1 cellular context compared by ENCODE assay signal in genomic region chr5:2134543-2135299, GRCh38.
TF ChIP-seq lines count a peak whose summit lies in the region.

No MANE protein-coding gene starts in this region.

TF ChIP-seq in HepG2, 621 proteins besides CTCF, POLR2A, EP300 and RAD21 (continued from another document and continues in another):
- TF ChIP-seq, protein P1, sequence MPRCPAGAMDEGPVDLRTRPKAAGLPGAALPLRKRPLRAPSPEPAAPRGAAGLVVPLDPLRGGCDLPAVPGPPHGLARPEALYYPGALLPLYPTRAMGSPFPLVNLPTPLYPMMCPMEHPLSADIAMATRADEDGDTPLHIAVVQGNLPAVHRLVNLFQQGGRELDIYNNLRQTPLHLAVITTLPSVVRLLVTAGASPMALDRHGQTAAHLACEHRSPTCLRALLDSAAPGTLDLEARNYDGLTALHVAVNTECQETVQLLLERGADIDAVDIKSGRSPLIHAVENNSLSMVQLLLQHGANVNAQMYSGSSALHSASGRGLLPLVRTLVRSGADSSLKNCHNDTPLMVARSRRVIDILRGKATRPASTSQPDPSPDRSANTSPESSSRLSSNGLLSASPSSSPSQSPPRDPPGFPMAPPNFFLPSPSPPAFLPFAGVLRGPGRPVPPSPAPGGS (CRISPR knock-in tag; IDR thresholded peaks at IDR 0.05): no peak
- TF ChIP-seq RORA (CRISPR knock-in tag; IDR thresholded peaks at IDR 0.05): no peak
- TF ChIP-seq KDM2A (CRISPR knock-in tag; IDR thresholded peaks at IDR 0.05; ENCODE audit: borderline replicate concordance, low read depth): no peak
- no peak for TF ChIP-seq ZBTB34 (CRISPR knock-in tag; IDR thresholded peaks at IDR 0.05)
- TF ChIP-seq, protein P2, sequence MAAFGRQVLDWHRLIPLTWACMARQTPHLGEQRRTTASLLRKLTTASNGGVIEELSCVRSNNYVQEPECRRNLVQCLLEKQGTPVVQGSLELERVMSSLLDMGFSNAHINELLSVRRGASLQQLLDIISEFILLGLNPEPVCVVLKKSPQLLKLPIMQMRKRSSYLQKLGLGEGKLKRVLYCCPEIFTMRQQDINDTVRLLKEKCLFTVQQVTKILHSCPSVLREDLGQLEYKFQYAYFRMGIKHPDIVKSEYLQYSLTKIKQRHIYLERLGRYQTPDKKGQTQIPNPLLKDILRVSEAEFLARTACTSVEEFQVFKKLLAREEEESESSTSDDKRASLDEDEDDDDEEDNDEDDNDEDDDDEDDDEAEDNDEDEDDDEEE (CRISPR knock-in tag; IDR thresholded peaks at IDR 0.05): no peak
- TF ChIP-seq, protein P3, sequence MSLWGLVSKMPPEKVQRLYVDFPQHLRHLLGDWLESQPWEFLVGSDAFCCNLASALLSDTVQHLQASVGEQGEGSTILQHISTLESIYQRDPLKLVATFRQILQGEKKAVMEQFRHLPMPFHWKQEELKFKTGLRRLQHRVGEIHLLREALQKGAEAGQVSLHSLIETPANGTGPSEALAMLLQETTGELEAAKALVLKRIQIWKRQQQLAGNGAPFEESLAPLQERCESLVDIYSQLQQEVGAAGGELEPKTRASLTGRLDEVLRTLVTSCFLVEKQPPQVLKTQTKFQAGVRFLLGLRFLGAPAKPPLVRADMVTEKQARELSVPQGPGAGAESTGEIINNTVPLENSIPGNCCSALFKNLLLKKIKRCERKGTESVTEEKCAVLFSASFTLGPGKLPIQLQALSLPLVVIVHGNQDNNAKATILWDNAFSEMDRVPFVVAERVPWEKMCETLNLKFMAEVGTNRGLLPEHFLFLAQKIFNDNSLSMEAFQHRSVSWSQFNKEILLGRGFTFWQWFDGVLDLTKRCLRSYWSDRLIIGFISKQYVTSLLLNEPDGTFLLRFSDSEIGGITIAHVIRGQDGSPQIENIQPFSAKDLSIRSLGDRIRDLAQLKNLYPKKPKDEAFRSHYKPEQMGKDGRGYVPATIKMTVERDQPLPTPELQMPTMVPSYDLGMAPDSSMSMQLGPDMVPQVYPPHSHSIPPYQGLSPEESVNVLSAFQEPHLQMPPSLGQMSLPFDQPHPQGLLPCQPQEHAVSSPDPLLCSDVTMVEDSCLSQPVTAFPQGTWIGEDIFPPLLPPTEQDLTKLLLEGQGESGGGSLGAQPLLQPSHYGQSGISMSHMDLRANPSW (CRISPR knock-in tag; IDR thresholded peaks at IDR 0.05; ENCODE audit: borderline replicate concordance): no peak
- TF ChIP-seq GMEB2 (CRISPR knock-in tag; IDR thresholded peaks at IDR 0.05; ENCODE audit: low read depth): no peak
- TF ChIP-seq, protein P4, sequence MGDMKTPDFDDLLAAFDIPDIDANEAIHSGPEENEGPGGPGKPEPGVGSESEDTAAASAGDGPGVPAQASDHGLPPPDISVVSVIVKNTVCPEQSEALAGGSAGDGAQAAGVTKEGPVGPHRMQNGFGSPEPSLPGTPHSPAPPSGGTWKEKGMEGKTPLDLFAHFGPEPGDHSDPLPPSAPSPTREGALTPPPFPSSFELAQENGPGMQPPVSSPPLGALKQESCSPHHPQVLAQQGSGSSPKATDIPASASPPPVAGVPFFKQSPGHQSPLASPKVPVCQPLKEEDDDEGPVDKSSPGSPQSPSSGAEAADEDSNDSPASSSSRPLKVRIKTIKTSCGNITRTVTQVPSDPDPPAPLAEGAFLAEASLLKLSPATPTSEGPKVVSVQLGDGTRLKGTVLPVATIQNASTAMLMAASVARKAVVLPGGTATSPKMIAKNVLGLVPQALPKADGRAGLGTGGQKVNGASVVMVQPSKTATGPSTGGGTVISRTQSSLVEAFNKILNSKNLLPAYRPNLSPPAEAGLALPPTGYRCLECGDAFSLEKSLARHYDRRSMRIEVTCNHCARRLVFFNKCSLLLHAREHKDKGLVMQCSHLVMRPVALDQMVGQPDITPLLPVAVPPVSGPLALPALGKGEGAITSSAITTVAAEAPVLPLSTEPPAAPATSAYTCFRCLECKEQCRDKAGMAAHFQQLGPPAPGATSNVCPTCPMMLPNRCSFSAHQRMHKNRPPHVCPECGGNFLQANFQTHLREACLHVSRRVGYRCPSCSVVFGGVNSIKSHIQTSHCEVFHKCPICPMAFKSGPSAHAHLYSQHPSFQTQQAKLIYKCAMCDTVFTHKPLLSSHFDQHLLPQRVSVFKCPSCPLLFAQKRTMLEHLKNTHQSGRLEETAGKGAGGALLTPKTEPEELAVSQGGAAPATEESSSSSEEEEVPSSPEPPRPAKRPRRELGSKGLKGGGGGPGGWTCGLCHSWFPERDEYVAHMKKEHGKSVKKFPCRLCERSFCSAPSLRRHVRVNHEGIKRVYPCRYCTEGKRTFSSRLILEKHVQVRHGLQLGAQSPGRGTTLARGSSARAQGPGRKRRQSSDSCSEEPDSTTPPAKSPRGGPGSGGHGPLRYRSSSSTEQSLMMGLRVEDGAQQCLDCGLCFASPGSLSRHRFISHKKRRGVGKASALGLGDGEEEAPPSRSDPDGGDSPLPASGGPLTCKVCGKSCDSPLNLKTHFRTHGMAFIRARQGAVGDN (CRISPR knock-in tag; IDR thresholded peaks at IDR 0.05): no peak
- TF ChIP-seq SNAPC5 (CRISPR knock-in tag; IDR thresholded peaks at IDR 0.05; ENCODE audit: borderline replicate concordance): no peak
- TF ChIP-seq ZBTB7B (CRISPR knock-in tag; IDR thresholded peaks at IDR 0.05): no peak
- TF ChIP-seq HOXA9 (CRISPR knock-in tag; IDR thresholded peaks at IDR 0.05; ENCODE audit: borderline replicate concordance): no peak
- no peak for TF ChIP-seq ARHGAP35 (CRISPR knock-in tag; IDR thresholded peaks at IDR 0.05; ENCODE audit: borderline replicate concordance)
- TF ChIP-seq ISX (CRISPR knock-in tag; conservative IDR thresholded peaks at IDR 0.05): no peak
- TF ChIP-seq TEF (CRISPR knock-in tag; IDR thresholded peaks at IDR 0.05): no peak
- TF ChIP-seq REL (CRISPR knock-in tag; conservative IDR thresholded peaks at IDR 0.05): no peak
- TF ChIP-seq ZNF350 (CRISPR knock-in tag; IDR thresholded peaks at IDR 0.05; ENCODE audit: borderline replicate concordance, low read depth): no peak
- TF ChIP-seq, protein P5, sequence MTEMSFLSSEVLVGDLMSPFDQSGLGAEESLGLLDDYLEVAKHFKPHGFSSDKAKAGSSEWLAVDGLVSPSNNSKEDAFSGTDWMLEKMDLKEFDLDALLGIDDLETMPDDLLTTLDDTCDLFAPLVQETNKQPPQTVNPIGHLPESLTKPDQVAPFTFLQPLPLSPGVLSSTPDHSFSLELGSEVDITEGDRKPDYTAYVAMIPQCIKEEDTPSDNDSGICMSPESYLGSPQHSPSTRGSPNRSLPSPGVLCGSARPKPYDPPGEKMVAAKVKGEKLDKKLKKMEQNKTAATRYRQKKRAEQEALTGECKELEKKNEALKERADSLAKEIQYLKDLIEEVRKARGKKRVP (CRISPR knock-in tag; IDR thresholded peaks at IDR 0.05): 0 out of 4 replicates have a peak, but pooled peaks of 1 of the 2 experiments have one; percentile 17
- TF ChIP-seq PRPF4 (IDR thresholded peaks at IDR 0.05; ENCODE audit: low read depth, low read length, poor library complexity, severe bottlenecking): no peak
- TF ChIP-seq MAFK (conservative IDR thresholded peaks at IDR 0.05 in 1 of 2, IDR thresholded peaks at IDR 0.05 in 1 of 2; ENCODE audit: low read length in 2 of 2): no peak
- TF ChIP-seq SNAPC4 (CRISPR knock-in tag; IDR thresholded peaks at IDR 0.05): no peak
- TF ChIP-seq ELF3 (CRISPR knock-in tag; IDR thresholded peaks at IDR 0.05): no peak
- TF ChIP-seq NR2F6 (IDR thresholded peaks at IDR 0.05): peak; percentile 36; the same call in 1 of the 2 replicates
- TF ChIP-seq NR2F6 (CRISPR knock-in tag; IDR thresholded peaks at IDR 0.05): no peak
- no peak for TF ChIP-seq MEIS1 (CRISPR knock-in tag; IDR thresholded peaks at IDR 0.05; ENCODE audit: borderline replicate concordance)
- no peak for TF ChIP-seq PATZ1 (CRISPR knock-in tag; IDR thresholded peaks at IDR 0.05)
- no peak for TF ChIP-seq ZNF569 (CRISPR knock-in tag; IDR thresholded peaks at IDR 0.05; ENCODE audit: borderline replicate concordance)
- no peak for TF ChIP-seq ZBTB8A (CRISPR knock-in tag; IDR thresholded peaks at IDR 0.05; ENCODE audit: borderline replicate concordance, low read depth)
- no peak for TF ChIP-seq TARDBP (CRISPR knock-in tag; IDR thresholded peaks at IDR 0.05)
- 0 out of 2 replicates have a peak, but pooled peaks have one; percentile 18 for TF ChIP-seq SAP130 (CRISPR knock-in tag; IDR thresholded peaks at IDR 0.05; ENCODE audit: low read depth)
- no peak for TF ChIP-seq SIN3A (IDR thresholded peaks at IDR 0.05; ENCODE audit: borderline replicate concordance, low read depth, low read length)
- no peak for TF ChIP-seq YEATS4 (CRISPR knock-in tag; IDR thresholded peaks at IDR 0.05; ENCODE audit: borderline replicate concordance)
- TF ChIP-seq HIC2 (CRISPR knock-in tag; IDR thresholded peaks at IDR 0.05; ENCODE audit: low read depth): no peak
